ENCODE assay signal across 1 cellular context in genomic region chr1:197774691-197775281, GRCh38.
A peak's percentile ranks its signal among the peaks of the same experiment; 100 is the strongest.
TF ChIP-seq lines count a peak whose summit lies in the region.

No MANE protein-coding gene starts in this region.

TF ChIP-seq in GM12878, 131 proteins besides CTCF, POLR2A, EP300 and RAD21 (continued from another document):
- TF ChIP-seq ZNF592 (IDR thresholded peaks at IDR 0.05) (no peak), RUNX3 (IDR thresholded peaks at IDR 0.05; ENCODE audit: low read length) (0 out of 2 replicates have a peak, but pooled peaks have one; percentile 20), MTA3 (IDR thresholded peaks at IDR 0.05; ENCODE audit: borderline replicate concordance, low read length) (no peak), BHLHE40 (IDR thresholded peaks at IDR 0.05; ENCODE audit: borderline replicate concordance in 1 of 2, low read depth in 2 of 2, low read length in 1 of 2) (no peak), LARP7 (IDR thresholded peaks at IDR 0.05) (peak; percentile 48; the same call in 1 of the 2 replicates)
